In the genomic region with DNA sequence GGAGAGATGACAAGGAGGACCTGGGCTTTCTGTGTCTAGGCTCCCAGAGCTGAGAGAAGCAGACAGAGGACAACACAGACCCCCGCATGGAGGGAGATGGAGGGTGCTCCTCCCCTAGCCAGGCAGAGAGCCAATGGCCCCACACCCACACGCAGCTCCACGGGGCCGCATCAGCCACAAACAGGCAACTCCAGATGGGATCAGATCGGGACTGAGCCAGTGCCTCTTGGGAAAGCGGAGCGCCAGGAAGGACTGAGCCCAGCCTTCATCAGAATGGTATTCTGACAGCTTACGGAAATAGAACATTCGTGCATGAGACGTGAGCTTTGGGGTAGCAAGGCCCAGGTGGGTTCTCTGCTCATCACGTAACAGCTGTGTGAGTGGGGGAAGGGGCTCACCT, we compare ENCODE assay signal across 1 cellular context.
TF ChIP-seq lines count a peak whose summit lies in the region.

No MANE protein-coding gene starts in this region.

TF ChIP-seq in GM23338, 12 proteins besides CTCF, POLR2A, EP300 and RAD21 (continued from another document):
- TF ChIP-seq, protein P1, sequence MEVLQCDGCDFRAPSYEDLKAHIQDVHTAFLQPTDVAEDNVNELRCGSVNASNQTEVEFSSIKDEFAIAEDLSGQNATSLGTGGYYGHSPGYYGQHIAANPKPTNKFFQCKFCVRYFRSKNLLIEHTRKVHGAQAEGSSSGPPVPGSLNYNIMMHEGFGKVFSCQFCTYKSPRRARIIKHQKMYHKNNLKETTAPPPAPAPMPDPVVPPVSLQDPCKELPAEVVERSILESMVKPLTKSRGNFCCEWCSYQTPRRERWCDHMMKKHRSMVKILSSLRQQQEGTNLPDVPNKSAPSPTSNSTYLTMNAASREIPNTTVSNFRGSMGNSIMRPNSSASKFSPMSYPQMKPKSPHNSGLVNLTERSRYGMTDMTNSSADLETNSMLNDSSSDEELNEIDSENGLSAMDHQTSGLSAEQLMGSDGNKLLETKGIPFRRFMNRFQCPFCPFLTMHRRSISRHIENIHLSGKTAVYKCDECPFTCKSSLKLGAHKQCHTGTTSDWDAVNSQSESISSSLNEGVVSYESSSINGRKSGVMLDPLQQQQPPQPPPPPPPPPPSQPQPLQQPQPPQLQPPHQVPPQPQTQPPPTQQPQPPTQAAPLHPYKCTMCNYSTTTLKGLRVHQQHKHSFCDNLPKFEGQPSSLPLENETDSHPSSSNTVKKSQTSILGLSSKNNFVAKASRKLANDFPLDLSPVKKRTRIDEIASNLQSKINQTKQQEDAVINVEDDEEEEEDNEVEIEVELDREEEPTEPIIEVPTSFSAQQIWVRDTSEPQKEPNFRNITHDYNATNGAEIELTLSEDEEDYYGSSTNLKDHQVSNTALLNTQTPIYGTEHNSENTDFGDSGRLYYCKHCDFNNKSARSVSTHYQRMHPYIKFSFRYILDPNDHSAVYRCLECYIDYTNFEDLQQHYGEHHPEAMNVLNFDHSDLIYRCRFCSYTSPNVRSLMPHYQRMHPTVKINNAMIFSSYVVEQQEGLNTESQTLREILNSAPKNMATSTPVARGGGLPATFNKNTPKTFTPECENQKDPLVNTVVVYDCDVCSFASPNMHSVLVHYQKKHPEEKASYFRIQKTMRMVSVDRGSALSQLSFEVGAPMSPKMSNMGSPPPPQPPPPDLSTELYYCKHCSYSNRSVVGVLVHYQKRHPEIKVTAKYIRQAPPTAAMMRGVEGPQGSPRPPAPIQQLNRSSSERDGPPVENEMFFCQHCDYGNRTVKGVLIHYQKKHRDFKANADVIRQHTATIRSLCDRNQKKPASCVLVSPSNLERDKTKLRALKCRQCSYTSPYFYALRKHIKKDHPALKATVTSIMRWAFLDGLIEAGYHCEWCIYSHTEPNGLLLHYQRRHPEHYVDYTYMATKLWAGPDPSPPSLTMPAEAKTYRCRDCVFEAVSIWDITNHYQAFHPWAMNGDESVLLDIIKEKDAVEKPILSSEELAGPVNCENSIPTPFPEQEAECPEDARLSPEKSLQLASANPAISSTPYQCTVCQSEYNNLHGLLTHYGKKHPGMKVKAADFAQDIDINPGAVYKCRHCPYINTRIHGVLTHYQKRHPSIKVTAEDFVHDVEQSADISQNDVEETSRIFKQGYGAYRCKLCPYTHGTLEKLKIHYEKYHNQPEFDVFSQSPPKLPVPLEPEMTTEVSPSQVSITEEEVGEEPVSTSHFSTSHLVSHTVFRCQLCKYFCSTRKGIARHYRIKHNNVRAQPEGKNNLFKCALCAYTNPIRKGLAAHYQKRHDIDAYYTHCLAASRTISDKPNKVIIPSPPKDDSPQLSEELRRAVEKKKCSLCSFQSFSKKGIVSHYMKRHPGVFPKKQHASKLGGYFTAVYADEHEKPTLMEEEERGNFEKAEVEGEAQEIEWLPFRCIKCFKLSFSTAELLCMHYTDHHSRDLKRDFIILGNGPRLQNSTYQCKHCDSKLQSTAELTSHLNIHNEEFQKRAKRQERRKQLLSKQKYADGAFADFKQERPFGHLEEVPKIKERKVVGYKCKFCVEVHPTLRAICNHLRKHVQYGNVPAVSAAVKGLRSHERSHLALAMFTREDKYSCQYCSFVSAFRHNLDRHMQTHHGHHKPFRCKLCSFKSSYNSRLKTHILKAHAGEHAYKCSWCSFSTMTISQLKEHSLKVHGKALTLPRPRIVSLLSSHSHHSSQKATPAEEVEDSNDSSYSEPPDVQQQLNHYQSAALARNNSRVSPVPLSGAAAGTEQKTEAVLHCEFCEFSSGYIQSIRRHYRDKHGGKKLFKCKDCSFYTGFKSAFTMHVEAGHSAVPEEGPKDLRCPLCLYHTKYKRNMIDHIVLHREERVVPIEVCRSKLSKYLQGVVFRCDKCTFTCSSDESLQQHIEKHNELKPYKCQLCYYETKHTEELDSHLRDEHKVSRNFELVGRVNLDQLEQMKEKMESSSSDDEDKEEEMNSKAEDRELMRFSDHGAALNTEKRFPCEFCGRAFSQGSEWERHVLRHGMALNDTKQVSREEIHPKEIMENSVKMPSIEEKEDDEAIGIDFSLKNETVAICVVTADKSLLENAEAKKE (CRISPR knock-in tag; IDR thresholded peaks at IDR 0.05), result no peak
- no peak for TF ChIP-seq ZNF114 (CRISPR knock-in tag; IDR thresholded peaks at IDR 0.05)
- TF ChIP-seq STAT1 (IDR thresholded peaks at IDR 0.05; ENCODE audit: unreplicated experiment), result no peak
- TF ChIP-seq, protein P2, sequence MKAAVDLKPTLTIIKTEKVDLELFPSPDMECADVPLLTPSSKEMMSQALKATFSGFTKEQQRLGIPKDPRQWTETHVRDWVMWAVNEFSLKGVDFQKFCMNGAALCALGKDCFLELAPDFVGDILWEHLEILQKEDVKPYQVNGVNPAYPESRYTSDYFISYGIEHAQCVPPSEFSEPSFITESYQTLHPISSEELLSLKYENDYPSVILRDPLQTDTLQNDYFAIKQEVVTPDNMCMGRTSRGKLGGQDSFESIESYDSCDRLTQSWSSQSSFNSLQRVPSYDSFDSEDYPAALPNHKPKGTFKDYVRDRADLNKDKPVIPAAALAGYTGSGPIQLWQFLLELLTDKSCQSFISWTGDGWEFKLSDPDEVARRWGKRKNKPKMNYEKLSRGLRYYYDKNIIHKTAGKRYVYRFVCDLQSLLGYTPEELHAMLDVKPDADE (IDR thresholded peaks at IDR 0.05), result no peak
- no peak for TF ChIP-seq JUNB (IDR thresholded peaks at IDR 0.05; ENCODE audit: unreplicated experiment)
- no peak for TF ChIP-seq CREB1 (CRISPR knock-in tag; IDR thresholded peaks at IDR 0.05; ENCODE audit: low read depth)
